In genomic region chr3:73203633-73204032, GRCh38 we compare ENCODE assay signal across 33 cellular contexts.
"Had no signal": no experiment of that assay in that cellular context is flagged by ENCODE, and none has a peak within 500 bp of the region (broad histone marks: within the 10 kb centered on the region; RNA-seq: fewer than 3 reads in every experiment).

No MANE protein-coding gene starts in this region.

- H3K27ac ChIP-seq: adrenal gland, ascending aorta, body of pancreas, brain microvascular endothelial cell, breast epithelium, cardiac muscle cell had no signal

- DNase-seq: activated effector memory CD4-positive, alpha-beta T cell treated with anti-CD3 and anti-CD28 coated beads, Interleukin-2, amount 50 U/mL, for 16 hours; activated effector memory CD4-positive, alpha-beta T cell treated with Interleukin-2 at 50 U/mL for 16 hours; activated gamma-delta T cell; activated gamma-delta T cell treated with Interleukin-2 at 50 U/mL for 16 hours; activated naive CD4-positive, alpha-beta T cell; activated naive CD4-positive, alpha-beta T cell treated with anti-CD3 and anti-CD28 coated beads for 36 hours; activated naive CD4-positive, alpha-beta T cell treated with anti-CD3 and anti-CD28 coated beads, Interleukin-2, amount 10 ng/mL, durations not matched to agents 7 days and 5 days; activated naive CD4-positive, alpha-beta T cell treated with anti-CD3 and anti-CD28 coated beads, Interleukin-2, amount 50 U/mL, for 16 hours; activated naive CD4-positive, alpha-beta T cell treated with Interleukin-2 at 50 U/mL for 16 hours; activated naive CD8-positive, alpha-beta T cell treated with anti-CD3 and anti-CD28 coated beads for 36 hours; activated naive CD8-positive, alpha-beta T cell treated with anti-CD3 and anti-CD28 coated beads, Interleukin-2, amount 10 ng/mL, durations not matched to agents 7 days and 5 days; activated naive CD8-positive, alpha-beta T cell treated with anti-CD3 and anti-CD28 coated beads, Interleukin-2, amount 50 U/mL, for 24 hours; activated T-cell treated with anti-CD3 and anti-CD28 coated beads, Interleukin-2, amount 50 U/mL, for 4 hours; activated T-cell treated with anti-CD3 and anti-CD28 coated beads, Interleukin-2, amount 50 U/mL, for 48 hours; activated T-cell treated with anti-CD3 and anti-CD28 coated beads, Interleukin-2, amount 50 U/mL, for 72 hours; adrenal gland; amniotic stem cell; amygdala; anterior cingulate cortex; aorta; body of pancreas; brain microvascular endothelial cell; caudate nucleus; central memory CD4-positive, alpha-beta T cell; cerebellar nuclear complex had no signal

- H3K4me3 ChIP-seq: adrenal gland, ascending aorta, body of pancreas, breast epithelium, cardiac muscle cell had no signal

- H3K4me1 ChIP-seq: adrenal gland, ascending aorta, body of pancreas, breast epithelium had no signal

- FAIRE-seq: astrocyte, bronchial epithelial cell, colon had no signal

- H3K27me3 ChIP-seq: adrenal gland, ascending aorta, body of pancreas, brain microvascular endothelial cell, breast epithelium, cardiac muscle cell had no signal

- H3K9me3 ChIP-seq: adrenal gland, ascending aorta, body of pancreas, breast epithelium had no signal

- H3K36me3 ChIP-seq: adrenal gland, ascending aorta, brain microvascular endothelial cell, breast epithelium, cardiac muscle cell had no signal

- ATAC-seq: activated naive CD4-positive, alpha-beta T cell treated with anti-CD3 and anti-CD28 coated beads, Interleukin-2, amount 50 U/mL, for 72 hours; activated naive CD8-positive, alpha-beta T cell treated with anti-CD3 and anti-CD28 coated beads, Interleukin-2, amount 50 U/mL, for 24 hours; activated T-cell treated with anti-CD3 and anti-CD28 coated beads, Interleukin-2, amount 50 U/mL, for 4 hours; activated T-cell treated with anti-CD3 and anti-CD28 coated beads, Interleukin-2, amount 50 U/mL, for 72 hours; activated T-helper 17 cell treated with anti-CD3 and anti-CD28 coated beads, Interleukin-2, amount 50 U/mL, for 72 hours; body of pancreas had no signal
